In the genomic region with DNA sequence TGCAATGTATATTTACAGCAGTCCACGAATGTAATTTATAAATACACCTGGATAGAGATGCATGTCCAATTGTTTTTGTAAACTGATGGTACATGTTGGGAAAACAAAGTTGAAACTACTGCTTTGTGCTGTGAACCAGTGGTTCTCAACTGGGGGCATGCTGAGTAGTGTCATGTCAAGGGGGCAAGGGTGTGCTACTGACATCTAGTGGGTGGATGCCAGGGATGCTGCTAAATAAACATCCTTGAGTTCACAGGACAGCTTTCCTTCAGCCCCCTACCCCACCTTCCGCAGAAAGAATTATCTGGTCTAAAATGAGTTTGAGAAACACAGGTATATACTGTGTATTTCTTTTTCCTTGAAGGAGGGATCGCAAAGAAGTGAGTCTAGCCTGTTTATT, we compare ENCODE assay signal across 9 cellular contexts.
DNase-seq lines count a peak whose midpoint lies in the region; ATAC-seq and TF ChIP-seq lines count a peak whose summit lies in the region.
"Had no signal": no experiment of that assay in that cellular context is flagged by ENCODE, and none has a peak within 500 bp of the region (broad histone marks: within the 10 kb centered on the region; RNA-seq: fewer than 3 reads in every experiment).

No MANE protein-coding gene starts in this region.

- no peaks in the 10 kb centered on the region for H4K20me1 ChIP-seq in MM.1S (ENCODE audit: insufficient read depth, low read length)

- H3K9me2 ChIP-seq in MM.1S (replicated peaks; ENCODE audit: insufficient read depth, low read length): no peaks in the 10 kb centered on the region

- H3K27me3 ChIP-seq in MM.1S (replicated peaks; ENCODE audit: insufficient read depth, low read length): no peaks in the 10 kb centered on the region

- no peak overlapping the region for H3K9ac ChIP-seq in MM.1S (ENCODE audit: low read length)

- no peak overlapping the region for H3K4me3 ChIP-seq in MM.1S (ENCODE audit: low read length)

- H3K9me3 ChIP-seq in MM.1S (replicated peaks; ENCODE audit: insufficient read depth, low read length): no peaks in the 10 kb centered on the region

- no peak overlapping the region for H3K4me2 ChIP-seq in MM.1S (ENCODE audit: low read depth, low read length)

- no peak overlapping the region for H2AFZ ChIP-seq in MM.1S (ENCODE audit: low read length)

- intact Hi-C loops in left colon (cut with DNase I, micrococcal nuclease): no loop called here

- TF ChIP-seq CTCF in AG09319 (IDR thresholded peaks at IDR 0.05; ENCODE audit: low read depth, low read length) (peak; percentile 23), MM.1S (IDR thresholded peaks at IDR 0.05; ENCODE audit: low read length) (peak; percentile 81)

- H3F3A ChIP-seq in MM.1S (ENCODE audit: insufficient read depth, low read length): no peaks in the 10 kb centered on the region

- no peak overlapping the region for H3K27ac ChIP-seq in MM.1S (ENCODE audit: low read length)
- H3K27ac ChIP-seq: epithelial cell of prostate had no signal

- no peaks in the 10 kb centered on the region for H3K36me3 ChIP-seq in MM.1S (replicated peaks; ENCODE audit: insufficient read depth, low read length)

- ATAC-seq in GM19372 (IDR thresholded peaks at IDR 0.05; ENCODE audit: low read depth, unreplicated experiment) (peak; percentile 50), left colon (peak; percentile 38), GM21717 (IDR thresholded peaks at IDR 0.05; ENCODE audit: unreplicated experiment) (no peak)

- H3K4me1 ChIP-seq in MM.1S (ENCODE audit: low read length): 0 out of 2 replicates have a peak, but pooled peaks cover 5% of the 10 kb centered on the region

- H3K79me2 ChIP-seq in MM.1S (ENCODE audit: low read length): no peaks in the 10 kb centered on the region

- no peak for DNase-seq in AG09319 (ENCODE audit: extremely low read depth, low read depth)
- DNase-seq in MM.1S: peak; percentile 58
- peak; percentile 63 for DNase-seq in amniotic epithelial cell (ENCODE audit: low read depth)
- peak in 1 of 2 donors; percentile 7 for DNase-seq in left colon
- no peak for DNase-seq in activated effector memory CD4-positive, alpha-beta T cell treated with anti-CD3 and anti-CD28 coated beads, Interleukin-2, amount 50 U/mL, for 16 hours
- no peak for DNase-seq in NCI-H2227 treated with DMSO at 0.1 percent for 48 hours (lab: John Stamatoyannopoulos, UW)

Comparison
In these comparisons a context has a peak if more than half of its experiments do, and no peak if none do; other contexts are left out.
1. DNase-seq: peak in MM.1S (single experiment) and amniotic epithelial cell (single experiment); none in AG09319 (single experiment), activated effector memory CD4-positive, alpha-beta T cell treated with anti-CD3 and anti-CD28 coated beads, Interleukin-2, amount 50 U/mL, for 16 hours (single experiment) and NCI-H2227 treated with DMSO at 0.1 percent for 48 hours (single experiment).